ENCODE assay signal across 22 cellular contexts in the genomic region with DNA sequence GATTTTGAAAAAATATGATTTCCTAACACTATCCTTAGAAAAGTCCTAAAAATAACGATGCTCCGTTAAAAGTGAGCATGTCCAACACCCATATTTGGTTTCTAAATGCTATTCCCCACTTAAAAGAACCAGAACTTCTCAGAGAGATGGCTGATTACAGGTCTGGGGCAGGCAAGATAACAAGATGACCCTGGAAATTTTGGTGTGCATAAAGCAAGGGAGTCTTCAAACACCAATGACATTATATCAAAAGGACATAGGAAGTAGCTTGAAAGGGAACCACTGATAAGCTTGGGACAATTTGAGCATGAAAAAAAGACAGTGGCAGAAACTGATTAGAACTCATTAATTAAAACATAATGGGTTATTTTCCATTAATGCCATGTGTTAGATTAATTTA. TPM values are rescaled to one million over a fixed set of nuclear protein-coding genes. Genes with fewer than 3 reads are reported as not detected.
DNase-seq lines count a peak whose midpoint lies in the region; ATAC-seq and TF ChIP-seq lines count a peak whose summit lies in the region.
"Had no signal": no experiment of that assay in that cellular context is flagged by ENCODE, and none has a peak within 500 bp of the region (broad histone marks: within the 10 kb centered on the region; RNA-seq: fewer than 3 reads in every experiment).

No MANE protein-coding gene starts in this region.

- H3K9me3 Mint-ChIP-seq in activated CD8-positive, alpha-beta memory T cell treated with anti-CD3 and anti-CD28 coated beads, Interleukin-2, amount 10 ng/mL, durations not matched to agents 7 days and 5 days (ENCODE audit: low read depth): no peaks in the 10 kb centered on the region
- no peaks in the 10 kb centered on the region for H3K9me3 Mint-ChIP-seq in activated naive CD8-positive, alpha-beta T cell (ENCODE audit: low read depth)
- H3K9me3 Mint-ChIP-seq in natural killer cell treated with Interleukin-12 subunit alpha and Interleukin-12 subunit beta and Interleukin-15 and Interleukin-18, amount 100 ng/mL, for 72 hours: no peaks in the 10 kb centered on the region
- H3K9me3 Mint-ChIP-seq: type B pancreatic cell had no signal

- H3K36me3 ChIP-seq in esophagus muscularis mucosa: peaks cover 0 to 12% (median 2%) of the 10 kb centered on the region in 4 donors

- 92% methylated on average over 2 of the region's 2 CpGs for WGBS in esophagus muscularis mucosa

- H3K27me3 ChIP-seq in esophagus muscularis mucosa: no peaks in the 10 kb centered on the region
- H3K27me3 ChIP-seq: adrenal gland, cardiac muscle cell, esophagus squamous epithelium, right lobe of liver, stomach had no signal

- peak overlapping the region; percentile 69 for H3K27ac Mint-ChIP-seq in activated CD8-positive, alpha-beta memory T cell treated with anti-CD3 and anti-CD28 coated beads, Interleukin-2, amount 10 ng/mL, durations not matched to agents 7 days and 5 days
- H3K27ac Mint-ChIP-seq in activated naive CD8-positive, alpha-beta T cell: peak overlapping the region; percentile 92
- H3K27ac Mint-ChIP-seq in natural killer cell treated with Interleukin-12 subunit alpha and Interleukin-12 subunit beta and Interleukin-15 and Interleukin-18, amount 100 ng/mL, for 72 hours: peak overlapping the region; percentile 77 to 86
- H3K27ac Mint-ChIP-seq: type B pancreatic cell, WTC11 had no signal

- TF ChIP-seq EP300 in esophagus muscularis mucosa (IDR thresholded peaks at IDR 0.05): no peak

- no peak overlapping the region for H3K4me3 ChIP-seq in esophagus muscularis mucosa
- H3K4me3 ChIP-seq: adrenal gland, cardiac muscle cell, esophagus squamous epithelium, right lobe of liver, stomach had no signal

- no peak overlapping the region for H3K27ac ChIP-seq in esophagus muscularis mucosa (replicated peaks in 1 of 4)
- H3K27ac ChIP-seq: adrenal gland, cardiac muscle cell, esophagus squamous epithelium, right lobe of liver, stomach had no signal

- intact Hi-C loops in esophagus muscularis mucosa (cut with DNase I): no loop called here

- TF ChIP-seq POLR2A in esophagus muscularis mucosa (IDR thresholded peaks at IDR 0.05; ENCODE audit: low read depth): no peak

- no peak for DNase-seq in activated CD8-positive, alpha-beta memory T cell treated with anti-CD3 and anti-CD28 coated beads, Interleukin-2, amount 10 ng/mL, durations not matched to agents 7 days and 5 days
- no peak for DNase-seq in activated CD8-positive, alpha-beta memory T cell treated with anti-CD3 and anti-CD28 coated beads, Interleukin-2, amount 50 U/mL, for 48 hours
- DNase-seq in OCI-M1 (lab: John Stamatoyannopoulos, UW): peak; percentile 89
- DNase-seq in natural killer cell treated with Interleukin-12 subunit alpha and Interleukin-12 subunit beta and Interleukin-15 and Interleukin-18, amount 100 ng/mL, for 72 hours (ENCODE audit: low spot score): no peak
- no peak for DNase-seq in esophagus muscularis mucosa (ENCODE audit: extremely low spot score)
- no peak for DNase-seq in kidney glomerular epithelial cell (lab: John Stamatoyannopoulos, UW)
- DNase-seq: ACHN; activated CD8-positive, alpha-beta memory T cell treated with anti-CD3 and anti-CD28 coated beads, Interleukin-2, amount 50 U/mL, for 4 hours; adrenal gland; esophagus squamous epithelium; NCI-H1417 treated with DMSO at 0.1 percent for 48 hours; NCI-H345; NK-92 treated with Interleukin-12 subunit alpha and Interleukin-12 subunit beta, amount 100 ng/mL, for 24 hours; nucleus accumbens; right lobe of liver; RPMI8226; stomach had no signal

- CTCF ChIA-PET in activated CD8-positive, alpha-beta memory T cell treated with anti-CD3 and anti-CD28 coated beads, Interleukin-2, amount 10 ng/mL, durations not matched to agents 7 days and 5 days (lab: Charles Lee): interaction anchor here (0.7 to 1.9 kb wide), 5 partner anchors 9 to 123 kb away, joined by 3 to 8 read pairs (median 3); no protein-coding TSS in a partner anchor

- no peak for ATAC-seq in activated CD8-positive, alpha-beta memory T cell treated with anti-CD3 and anti-CD28 coated beads, Interleukin-2, amount 10 ng/mL, durations not matched to agents 7 days and 5 days
- no peak for ATAC-seq in natural killer cell treated with Interleukin-12 subunit alpha and Interleukin-12 subunit beta and Interleukin-15 and Interleukin-18, amount 100 ng/mL, for 72 hours
- no peak for ATAC-seq in HG02852 (IDR thresholded peaks at IDR 0.05; ENCODE audit: unreplicated experiment)
- ATAC-seq: right lobe of liver, WTC11 had no signal

- no peaks in the 10 kb centered on the region for H3K9me3 ChIP-seq in esophagus muscularis mucosa
- H3K9me3 ChIP-seq: adrenal gland, esophagus squamous epithelium, right lobe of liver, stomach had no signal

- no peak for TF ChIP-seq CTCF in esophagus muscularis mucosa (IDR thresholded peaks at IDR 0.05)

- H3K4me1 ChIP-seq in esophagus muscularis mucosa: no peaks in the 10 kb centered on the region
- H3K4me1 ChIP-seq: esophagus squamous epithelium, right lobe of liver had no signal

- peak overlapping the region; percentile 50 for H3K4me3 Mint-ChIP-seq in activated CD8-positive, alpha-beta memory T cell treated with anti-CD3 and anti-CD28 coated beads, Interleukin-2, amount 10 ng/mL, durations not matched to agents 7 days and 5 days
- peak overlapping the region; percentile 71 for H3K4me3 Mint-ChIP-seq in activated naive CD8-positive, alpha-beta T cell
- H3K4me3 Mint-ChIP-seq in natural killer cell treated with Interleukin-12 subunit alpha and Interleukin-12 subunit beta and Interleukin-15 and Interleukin-18, amount 100 ng/mL, for 72 hours: peak overlapping the region; percentile 19
- H3K4me3 Mint-ChIP-seq: type B pancreatic cell, WTC11 had no signal

- no peaks in the 10 kb centered on the region for H3K27me3 Mint-ChIP-seq in activated CD8-positive, alpha-beta memory T cell treated with anti-CD3 and anti-CD28 coated beads, Interleukin-2, amount 10 ng/mL, durations not matched to agents 7 days and 5 days
- H3K27me3 Mint-ChIP-seq in activated naive CD8-positive, alpha-beta T cell: no peaks in the 10 kb centered on the region
- H3K27me3 Mint-ChIP-seq in natural killer cell treated with Interleukin-12 subunit alpha and Interleukin-12 subunit beta and Interleukin-15 and Interleukin-18, amount 100 ng/mL, for 72 hours: no peaks in the 10 kb centered on the region
- H3K27me3 Mint-ChIP-seq: type B pancreatic cell had no signal

- H3K36me3 Mint-ChIP-seq in activated CD8-positive, alpha-beta memory T cell treated with anti-CD3 and anti-CD28 coated beads, Interleukin-2, amount 10 ng/mL, durations not matched to agents 7 days and 5 days: peaks cover 88% of the 10 kb centered on the region
- peaks cover 37% of the 10 kb centered on the region for H3K36me3 Mint-ChIP-seq in activated naive CD8-positive, alpha-beta T cell
- peaks cover 45% of the 10 kb centered on the region for H3K36me3 Mint-ChIP-seq in natural killer cell treated with Interleukin-12 subunit alpha and Interleukin-12 subunit beta and Interleukin-15 and Interleukin-18, amount 100 ng/mL, for 72 hours

- H3K4me1 Mint-ChIP-seq in activated CD8-positive, alpha-beta memory T cell treated with anti-CD3 and anti-CD28 coated beads, Interleukin-2, amount 10 ng/mL, durations not matched to agents 7 days and 5 days: peaks cover 85% of the 10 kb centered on the region
- H3K4me1 Mint-ChIP-seq in activated naive CD8-positive, alpha-beta T cell (ENCODE audit: low read depth): peaks cover 91% of the 10 kb centered on the region
- H3K4me1 Mint-ChIP-seq in natural killer cell treated with Interleukin-12 subunit alpha and Interleukin-12 subunit beta and Interleukin-15 and Interleukin-18, amount 100 ng/mL, for 72 hours (ENCODE audit: low read depth in 2 of 2): peaks cover 43 to 72% of the 10 kb centered on the region in 2 donors
- H3K4me1 Mint-ChIP-seq: WTC11 had no signal

RNA-seq across cellular contexts. Expression of a gene that starts 17.9 kb away (rescaled TPM):
- 100 to 1,000 TPM; 389 to 511 TPM for total RNA-seq in activated CD8-positive, alpha-beta memory T cell treated with anti-CD3 and anti-CD28 coated beads, Interleukin-2, amount 10 ng/mL, durations not matched to agents 7 days and 5 days
- total RNA-seq in natural killer cell treated with Interleukin-12 subunit alpha and Interleukin-12 subunit beta and Interleukin-15 and Interleukin-18, amount 100 ng/mL, for 72 hours: 100 to 1,000 TPM; 162 to 182 TPM
- total RNA-seq in esophagus muscularis mucosa: 10 to 100 TPM in 1 of 4 donors, 1 to 10 TPM in 3; 6.9 to 24.2 (median 9.4) TPM

Comparison
In these comparisons a context has a peak if more than half of its experiments do, and no peak if none do; other contexts are left out.
1. H3K4me3 Mint-ChIP-seq: peak in every context shown above with its lines; median percentile 71 in activated naive CD8-positive, alpha-beta T cell; 50 in activated CD8-positive, alpha-beta memory T cell treated with anti-CD3 and anti-CD28 coated beads, Interleukin-2, amount 10 ng/mL, durations not matched to agents 7 days and 5 days; 19 in natural killer cell treated with Interleukin-12 subunit alpha and Interleukin-12 subunit beta and Interleukin-15 and Interleukin-18, amount 100 ng/mL, for 72 hours.
2. RNA of a gene that starts 17.9 kb away (total RNA-seq): 389 to 511 TPM in activated CD8-positive, alpha-beta memory T cell treated with anti-CD3 and anti-CD28 coated beads, Interleukin-2, amount 10 ng/mL, durations not matched to agents 7 days and 5 days and 162 to 182 TPM in natural killer cell treated with Interleukin-12 subunit alpha and Interleukin-12 subunit beta and Interleukin-15 and Interleukin-18, amount 100 ng/mL, for 72 hours; 6.9 to 24.2 TPM in esophagus muscularis mucosa; every median in the first group is over 4 times any median in the second.
3. Peak in every context shown above with its lines, with median percentiles within 50 percentile points of each other: H3K27ac Mint-ChIP-seq.